ENCODE assay signal across 9 cellular contexts in genomic region chr5:134101686-134102439, GRCh38. TPM values are rescaled to one million over a fixed set of nuclear protein-coding genes. Genes with fewer than 3 reads are reported as not detected.
DNase-seq lines count a peak whose midpoint lies in the region; ATAC-seq and TF ChIP-seq lines count a peak whose summit lies in the region.
"Had no signal": no experiment of that assay in that cellular context is flagged by ENCODE, and none has a peak within 500 bp of the region (broad histone marks: within the 10 kb centered on the region; RNA-seq: fewer than 3 reads in every experiment).

No MANE protein-coding gene starts in this region.

- H4K20me1 ChIP-seq in KMS-11 (ENCODE audit: insufficient read depth), result no peaks in the 10 kb centered on the region

- no peaks in the 10 kb centered on the region for H3K27me3 Mint-ChIP-seq in activated B cell treated with CpG ODN at 0.5 μM for 24 hours

- H3K4me2 ChIP-seq in KMS-11, result peak overlapping the region; percentile 13; the same call in 1 of the 2 replicates

- H3K27me3 ChIP-seq in KMS-11 (ENCODE audit: insufficient read depth, low read depth), result no peaks in the 10 kb centered on the region

- POLR2A ChIA-PET in activated B cell treated with CpG ODN at 0.5 μM for 24 hours (lab: Charles Lee), result interaction anchor here (0.6 to 4.9 kb wide), 12 partner anchors 9 to 141 kb away, joined by 3 to 71 read pairs (median 14); partner anchors contain the start of genes PPP2CA, SKP1, TCF7 and VDAC1

- no peak overlapping the region for H3K27ac ChIP-seq in KMS-11

- peak overlapping the region; percentile 99 for H3K27ac Mint-ChIP-seq in activated B cell treated with CpG ODN at 0.5 μM for 24 hours

- peaks cover 29% of the 10 kb centered on the region for H3K4me1 ChIP-seq in KMS-11 (ENCODE audit: low read depth, poor library complexity, severe bottlenecking)

- no peaks in the 10 kb centered on the region for H3K79me2 ChIP-seq in KMS-11 (ENCODE audit: insufficient read depth, low read depth)

- H3K4me3 ChIP-seq in KMS-11 (IDR thresholded peaks at IDR 0.05; ENCODE audit: insufficient read depth, low read depth, low read length) (no peak overlapping the region), cardiac fibroblast (replicated peaks in 1 of 2; ENCODE audit: low read depth in 2 of 2, low read length in 2 of 2) (no peak overlapping the region)

- no peaks in the 10 kb centered on the region for H3K36me3 ChIP-seq in KMS-11 (ENCODE audit: insufficient read depth)

- CTCF ChIA-PET in activated B cell treated with CpG ODN at 0.5 μM for 24 hours (lab: Charles Lee), result interaction anchor here (0.5 to 4.2 kb wide), 7 partner anchors 12 to 393 kb away, joined by 3 to 51 read pairs (median 5); partner anchors contain the start of gene TCF7

- peak; percentile 75 for TF ChIP-seq CTCF in KMS-11 (conservative IDR thresholded peaks at IDR 0.05; ENCODE audit: low read depth, low read length)
- TF ChIP-seq CTCF in activated B cell treated with CpG ODN at 0.5 μM for 24 hours (IDR thresholded peaks at IDR 0.05), result no peak
- peak; percentile 94 for TF ChIP-seq CTCF in cardiac fibroblast (IDR thresholded peaks at IDR 0.05; ENCODE audit: low read depth, low read length)

- H3K9me3 Mint-ChIP-seq in activated B cell treated with CpG ODN at 0.5 μM for 24 hours, result no peaks in the 10 kb centered on the region
- H3K9me3 Mint-ChIP-seq: activated naive CD4-positive, alpha-beta T cell treated with anti-CD3 and anti-CD28 coated beads, Interleukin-2, amount 50 U/mL, for 72 hours had no signal

- peak overlapping the region; percentile 32 for H3K4me3 Mint-ChIP-seq in activated B cell treated with CpG ODN at 0.5 μM for 24 hours

- H3K4me1 Mint-ChIP-seq in activated B cell treated with CpG ODN at 0.5 μM for 24 hours, result peaks cover 56% of the 10 kb centered on the region

- no peak overlapping the region for H2AFZ ChIP-seq in KMS-11 (ENCODE audit: low read depth)

- intact Hi-C loops in activated B cell treated with CpG ODN at 0.5 μM for 24 hours (cut with micrococcal nuclease), result loop anchor here (1.0 to 5.0 kb wide), 4 partner anchors 44 to 1050 kb away; partner anchors contain the start of genes HSPA4 and UBE2B

- ATAC-seq in activated B cell treated with CpG ODN at 0.5 μM for 24 hours (ENCODE audit: low read depth) (peak; percentile 38), left lobe of liver (peak; percentile 59), HG02852 (IDR thresholded peaks at IDR 0.05; ENCODE audit: unreplicated experiment) (no peak)

- H3K36me3 Mint-ChIP-seq in activated B cell treated with CpG ODN at 0.5 μM for 24 hours (ENCODE audit: low read depth), result no peaks in the 10 kb centered on the region

- H3K9ac ChIP-seq in KMS-11, result no peak overlapping the region

- DNase-seq in EH (ENCODE audit: low read depth), result peak; percentile 48
- DNase-seq in activated B cell treated with CpG ODN at 0.5 μM for 24 hours, result peak; percentile 76
- DNase-seq in cardiac fibroblast (ENCODE audit: low read depth in 2 of 2), result peak; percentile 38
- DNase-seq in left lobe of liver (ENCODE audit: low spot score), result peak; percentile 65
- DNase-seq in stimulated activated CD8-positive, alpha-beta memory T cell treated with anti-CD3 and anti-CD28 coated beads, Interleukin-15, amount 100 ng/mL, for 24 hours (ENCODE audit: low read depth), result peak; percentile 70
- DNase-seq in GF-D8 (lab: John Stamatoyannopoulos, UW), result no peak

RNA-seq across cellular contexts. Expression of gene TCF7, which starts 12.6 kb away (rescaled TPM):
- total RNA-seq in activated B cell treated with CpG ODN at 0.5 μM for 24 hours (13.2 and 15.8 TPM in 2 replicates), left lobe of liver (3.1 TPM)
